ENCODE assay signal across 9 cellular contexts in genomic region chrX:50903387-50904027, GRCh38. TPM values are rescaled to one million over a fixed set of nuclear protein-coding genes. Genes with fewer than 3 reads are reported as not detected.
DNase-seq lines count a peak whose midpoint lies in the region; ATAC-seq and TF ChIP-seq lines count a peak whose summit lies in the region.
"Had no signal": no experiment of that assay in that cellular context is flagged by ENCODE, and none has a peak within 500 bp of the region (broad histone marks: within the 10 kb centered on the region; RNA-seq: fewer than 3 reads in every experiment).

No MANE protein-coding gene starts in this region.

- no peak overlapping the region for H2BK5ac ChIP-seq in trophoblast cell (ENCODE audit: low read depth, low read length, poor library complexity)

- no peaks in the 10 kb centered on the region for H3K79me1 ChIP-seq in trophoblast cell (ENCODE audit: low read length)

- no peak overlapping the region for H3K4me3 Mint-ChIP-seq in activated T-helper 1 cell treated with anti-CD3 and anti-CD28 coated beads, Interleukin-12 subunit alpha, Interleukin-12 subunit beta, Interleukin-2, Interleukin-4 antibody, amounts not matched to agents 30 ng/mL and 10 ng/mL and 1 ng/mL, durations not matched to agents 14 hours and 24 hours and 36 hours

- H3K27ac ChIP-seq in PC-3 (ENCODE audit: low read length) (no peak overlapping the region), trophoblast cell (ENCODE audit: low read depth, low read length) (no peak overlapping the region)

- no peak overlapping the region for H3K4ac ChIP-seq in trophoblast cell (ENCODE audit: low read depth, low read length)

- no peak overlapping the region for H3K27ac Mint-ChIP-seq in activated T-helper 1 cell treated with anti-CD3 and anti-CD28 coated beads, Interleukin-12 subunit alpha, Interleukin-12 subunit beta, Interleukin-2, Interleukin-4 antibody, amounts not matched to agents 30 ng/mL and 10 ng/mL and 1 ng/mL, durations not matched to agents 14 hours and 24 hours and 36 hours

- H4K91ac ChIP-seq in trophoblast cell (ENCODE audit: low read depth, low read length), result no peak overlapping the region

- no peak overlapping the region for H3K18ac ChIP-seq in trophoblast cell (ENCODE audit: low read length)

- no CpG with 5 or more reads among the region's 8 CpGs for WGBS in trophoblast cell (ENCODE audit: extremely low coverage, insufficient coverage, insufficient read length)

- intact Hi-C loops in PC-3 (cut with micrococcal nuclease), result loop anchor here (2.0 kb wide), 1 partner anchor 213 kb away; no protein-coding TSS in a partner anchor
- intact Hi-C loops in activated T-helper 1 cell treated with anti-CD3 and anti-CD28 coated beads, Interleukin-12 subunit alpha, Interleukin-12 subunit beta, Interleukin-2, Interleukin-4 antibody, amounts not matched to agents 30 ng/mL and 10 ng/mL and 1 ng/mL, durations not matched to agents 14 hours and 24 hours and 36 hours (cut with micrococcal nuclease), result no loop called here

- no peaks in the 10 kb centered on the region for H4K20me1 ChIP-seq in PC-3 (ENCODE audit: low read length)

- H3F3A ChIP-seq in PC-3 (ENCODE audit: low read length, unreplicated experiment), result no peaks in the 10 kb centered on the region

- no peaks in the 10 kb centered on the region for H3K36me3 ChIP-seq in PC-3 (ENCODE audit: low read depth, low read length)
- H3K36me3 ChIP-seq in trophoblast cell (ENCODE audit: control insufficient read depth in 1 of 2, insufficient read depth in 2 of 2, low read length in 2 of 2), result no peaks in the 10 kb centered on the region

- H3K23ac ChIP-seq in trophoblast cell (ENCODE audit: low read length), result no peak overlapping the region

- no peak overlapping the region for H2BK120ac ChIP-seq in trophoblast cell (ENCODE audit: insufficient read depth, low read length, poor library complexity)

- H3K9me3 Mint-ChIP-seq in activated T-helper 1 cell treated with anti-CD3 and anti-CD28 coated beads, Interleukin-12 subunit alpha, Interleukin-12 subunit beta, Interleukin-2, Interleukin-4 antibody, amounts not matched to agents 30 ng/mL and 10 ng/mL and 1 ng/mL, durations not matched to agents 14 hours and 24 hours and 36 hours, result no peaks in the 10 kb centered on the region

- peak; percentile 91 for ATAC-seq in GM21360 (IDR thresholded peaks at IDR 0.05; ENCODE audit: unreplicated experiment)
- ATAC-seq in PC-3, result no peak
- no peak for ATAC-seq in HG02623 (IDR thresholded peaks at IDR 0.05; ENCODE audit: unreplicated experiment)
- ATAC-seq in GM18907 (IDR thresholded peaks at IDR 0.05; ENCODE audit: unreplicated experiment), result no peak

- DNase-seq in DMS53 (lab: John Stamatoyannopoulos, UW), result peak; percentile 76
- peak; percentile 61 for DNase-seq in PC-3
- DNase-seq in fibroblast of pulmonary artery (ENCODE audit: low read depth), result peak; percentile 54
- DNase-seq in trophoblast cell, result peak; percentile 23 to 54
- DNase-seq in activated T-helper 1 cell treated with anti-CD3 and anti-CD28 coated beads, Interleukin-12 subunit alpha, Interleukin-12 subunit beta, Interleukin-2, Interleukin-4 antibody, amounts not matched to agents 30 ng/mL and 10 ng/mL and 1 ng/mL, durations not matched to agents 14 hours and 24 hours and 36 hours (ENCODE audit: low spot score), result no peak

- peak overlapping the region; percentile 48; the same call in 1 of the 2 replicates for H3K4me2 ChIP-seq in PC-3 (ENCODE audit: low read length)
- H3K4me2 ChIP-seq in trophoblast cell (ENCODE audit: low read length), result no peak overlapping the region

- no peak overlapping the region for H3K4me3 ChIP-seq in PC-3 (ENCODE audit: low read length)
- H3K4me3 ChIP-seq in fibroblast of pulmonary artery (replicated peaks; ENCODE audit: low read depth, low read length), result no peak overlapping the region
- no peak overlapping the region for H3K4me3 ChIP-seq in trophoblast cell (ENCODE audit: low read depth, low read length)

- no peaks in the 10 kb centered on the region for H3K9me3 ChIP-seq in PC-3 (ENCODE audit: low read length)
- H3K9me3 ChIP-seq in trophoblast cell (ENCODE audit: insufficient read depth, low read depth, low read length), result no peaks in the 10 kb centered on the region

- H2AK5ac ChIP-seq in trophoblast cell (ENCODE audit: low read length), result no peak overlapping the region

- H3K9me2 ChIP-seq in PC-3 (replicated peaks; ENCODE audit: low read length), result no peaks in the 10 kb centered on the region

- peaks cover 3% of the 10 kb centered on the region for H3K27me3 Mint-ChIP-seq in activated T-helper 1 cell treated with anti-CD3 and anti-CD28 coated beads, Interleukin-12 subunit alpha, Interleukin-12 subunit beta, Interleukin-2, Interleukin-4 antibody, amounts not matched to agents 30 ng/mL and 10 ng/mL and 1 ng/mL, durations not matched to agents 14 hours and 24 hours and 36 hours (ENCODE audit: insufficient read depth)

- H4K8ac ChIP-seq in trophoblast cell (ENCODE audit: low read depth, low read length), result no peak overlapping the region

- TF ChIP-seq CTCF in PC-3 (conservative IDR thresholded peaks at IDR 0.05; ENCODE audit: low read depth, low read length) (peak; percentile 77), fibroblast of pulmonary artery (IDR thresholded peaks at IDR 0.05; ENCODE audit: low read length, missing control alignments) (peak; percentile 72)

- H3K79me2 ChIP-seq in PC-3 (ENCODE audit: low read length) (no peaks in the 10 kb centered on the region), trophoblast cell (ENCODE audit: control insufficient read depth, insufficient read depth, low read length, poor library complexity) (no peaks in the 10 kb centered on the region)

- POLR2A ChIA-PET in PC-3 (lab: Charles Lee; ENCODE audit: unreplicated experiment), result no interaction called here

- H3K9ac ChIP-seq in PC-3 (ENCODE audit: low read length) (no peak overlapping the region), trophoblast cell (ENCODE audit: low read length) (no peak overlapping the region)

- CTCF ChIA-PET in PC-3 (lab: Charles Lee), result interaction anchor here (0.6 kb wide), 1 partner anchor 107 kb away, joined by 4 read pairs; no protein-coding TSS in a partner anchor

- H3K14ac ChIP-seq in trophoblast cell (ENCODE audit: low read length), result no peak overlapping the region

- no peaks in the 10 kb centered on the region for H3K27me3 ChIP-seq in PC-3 (ENCODE audit: low read length)
- H3K27me3 ChIP-seq in trophoblast cell (ENCODE audit: insufficient read depth, low read length), result no peaks in the 10 kb centered on the region

- no peaks in the 10 kb centered on the region for H3K4me1 Mint-ChIP-seq in activated T-helper 1 cell treated with anti-CD3 and anti-CD28 coated beads, Interleukin-12 subunit alpha, Interleukin-12 subunit beta, Interleukin-2, Interleukin-4 antibody, amounts not matched to agents 30 ng/mL and 10 ng/mL and 1 ng/mL, durations not matched to agents 14 hours and 24 hours and 36 hours (ENCODE audit: low read depth)

- BruUV-seq in PC-3 (replicated peaks; lab: Mats Ljungman, UMichigan), result no TSS peak

- H3K4me1 ChIP-seq in PC-3 (ENCODE audit: insufficient read depth, low read length), result no peaks in the 10 kb centered on the region
- H3K4me1 ChIP-seq in trophoblast cell (ENCODE audit: control insufficient read depth in 1 of 2, insufficient read depth in 2 of 2, low read length in 2 of 2), result no peaks in the 10 kb centered on the region

- H3K36me3 Mint-ChIP-seq in activated T-helper 1 cell treated with anti-CD3 and anti-CD28 coated beads, Interleukin-12 subunit alpha, Interleukin-12 subunit beta, Interleukin-2, Interleukin-4 antibody, amounts not matched to agents 30 ng/mL and 10 ng/mL and 1 ng/mL, durations not matched to agents 14 hours and 24 hours and 36 hours (ENCODE audit: low read depth), result no peaks in the 10 kb centered on the region

- H2AFZ ChIP-seq in PC-3 (ENCODE audit: low read length) (no peak overlapping the region), trophoblast cell (ENCODE audit: insufficient read depth, low read length, poor library complexity) (no peak overlapping the region)

- H4K12ac ChIP-seq in trophoblast cell (ENCODE audit: low read depth, low read length), result no peak overlapping the region

- no peak overlapping the region for H2BK12ac ChIP-seq in trophoblast cell (ENCODE audit: low read length)

RNA-seq across cellular contexts. Expression of gene BMP15, which starts 7.0 kb away (rescaled TPM):
- total RNA-seq in PC-3 (2014; rRNA removed), result not detected in 2 replicates
- polyA plus RNA-seq in trophoblast cell (2013), result 0.08 TPM in 1 of 2 replicates, not detected in the other
- not detected in 2 replicates for total RNA-seq in activated T-helper 1 cell treated with anti-CD3 and anti-CD28 coated beads, Interleukin-12 subunit alpha, Interleukin-12 subunit beta, Interleukin-2, Interleukin-4 antibody, amounts not matched to agents 30 ng/mL and 10 ng/mL and 1 ng/mL, durations not matched to agents 14 hours and 24 hours and 36 hours
- total RNA-seq: pulmonary artery endothelial cell had no signal
